9 cellular contexts compared by ENCODE assay signal in genomic region chr22:37427128-37427710, GRCh38. TPM values are rescaled to one million over a fixed set of nuclear protein-coding genes. Genes with fewer than 3 reads are reported as not detected.
DNase-seq lines count a peak whose midpoint lies in the region; ATAC-seq and TF ChIP-seq lines count a peak whose summit lies in the region.
"Had no signal": no experiment of that assay in that cellular context is flagged by ENCODE, and none has a peak within 500 bp of the region (broad histone marks: within the 10 kb centered on the region; RNA-seq: fewer than 3 reads in every experiment).

A gene with protein sequence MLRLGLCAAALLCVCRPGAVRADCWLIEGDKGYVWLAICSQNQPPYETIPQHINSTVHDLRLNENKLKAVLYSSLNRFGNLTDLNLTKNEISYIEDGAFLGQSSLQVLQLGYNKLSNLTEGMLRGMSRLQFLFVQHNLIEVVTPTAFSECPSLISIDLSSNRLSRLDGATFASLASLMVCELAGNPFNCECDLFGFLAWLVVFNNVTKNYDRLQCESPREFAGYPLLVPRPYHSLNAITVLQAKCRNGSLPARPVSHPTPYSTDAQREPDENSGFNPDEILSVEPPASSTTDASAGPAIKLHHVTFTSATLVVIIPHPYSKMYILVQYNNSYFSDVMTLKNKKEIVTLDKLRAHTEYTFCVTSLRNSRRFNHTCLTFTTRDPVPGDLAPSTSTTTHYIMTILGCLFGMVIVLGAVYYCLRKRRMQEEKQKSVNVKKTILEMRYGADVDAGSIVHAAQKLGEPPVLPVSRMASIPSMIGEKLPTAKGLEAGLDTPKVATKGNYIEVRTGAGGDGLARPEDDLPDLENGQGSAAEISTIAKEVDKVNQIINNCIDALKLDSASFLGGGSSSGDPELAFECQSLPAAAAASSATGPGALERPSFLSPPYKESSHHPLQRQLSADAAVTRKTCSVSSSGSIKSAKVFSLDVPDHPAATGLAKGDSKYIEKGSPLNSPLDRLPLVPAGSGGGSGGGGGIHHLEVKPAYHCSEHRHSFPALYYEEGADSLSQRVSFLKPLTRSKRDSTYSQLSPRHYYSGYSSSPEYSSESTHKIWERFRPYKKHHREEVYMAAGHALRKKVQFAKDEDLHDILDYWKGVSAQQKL (minus strand): TSS chr22:37427479. CDS start chr22:37375534, 51,945 bp downstream.

- intact Hi-C loops in Caco-2 (cut with micrococcal nuclease; ENCODE audit: unreplicated experiment) (no loop called here), psoas muscle (cut with DNase I) (loop anchor here in 1 of 2 donors (10.0 kb wide), 1 partner anchor 112 kb away; no protein-coding TSS in a partner anchor)

- WGBS in psoas muscle, 3 donors: 0 to 2% (median 1%) methylated on average over 29 to 72 of the region's 72 CpGs

- H3K4me3 ChIP-seq in Caco-2 (ENCODE audit: low read depth, low read length): peak within 1 kb of the TSS; percentile 61
- H3K4me3 ChIP-seq in RWPE2 (ENCODE audit: severe bottlenecking): peak within 1 kb of the TSS; percentile 46
- peak within 1 kb of the TSS; percentile 64 for H3K4me3 ChIP-seq in fibroblast of the aortic adventitia (ENCODE audit: low read depth, low read length)
- H3K4me3 ChIP-seq in psoas muscle: peak within 1 kb of the TSS; percentile 51

- H3K27me3 Mint-ChIP-seq in Caco-2 (ENCODE audit: insufficient read depth, unreplicated experiment): no peaks in the 10 kb centered on the region

- no peaks in the 10 kb centered on the region for H3K9me3 ChIP-seq in Caco-2
- H3K9me3 ChIP-seq in RWPE2 (ENCODE audit: severe bottlenecking): no peaks in the 10 kb centered on the region
- no peaks in the 10 kb centered on the region for H3K9me3 ChIP-seq in psoas muscle

- H3K27ac Mint-ChIP-seq in Caco-2 (ENCODE audit: unreplicated experiment): no peak within 1 kb of the TSS

- peaks cover 9% of the 10 kb centered on the region for H3K36me3 Mint-ChIP-seq in Caco-2 (ENCODE audit: insufficient read depth, unreplicated experiment)

- CTCF ChIA-PET in Caco-2 (lab: Charles Lee): no interaction called here

- POLR2A ChIA-PET in Caco-2 (lab: Charles Lee): no interaction called here

- H3K4me3 Mint-ChIP-seq in Caco-2 (ENCODE audit: unreplicated experiment): peak within 1 kb of the TSS; percentile 82

- BruUV-seq in Caco-2 (replicated peaks; lab: Mats Ljungman, UMichigan): no TSS peak

- peaks cover 16% of the 10 kb centered on the region for H3K4me1 ChIP-seq in Caco-2
- H3K4me1 ChIP-seq in RWPE2 (ENCODE audit: insufficient read depth, poor library complexity, severe bottlenecking): peaks cover 13% of the 10 kb centered on the region
- no peaks in the 10 kb centered on the region for H3K4me1 ChIP-seq in psoas muscle

- TF ChIP-seq CTCF in Caco-2 (IDR thresholded peaks at IDR 0.05; ENCODE audit: insufficient read depth in 1 of 2, low read depth in 1 of 2, low read length in 1 of 2, severe bottlenecking in 1 of 2, unreplicated experiment in 1 of 2): no peak
- TF ChIP-seq CTCF in RWPE2 (IDR thresholded peaks at IDR 0.05; ENCODE audit: poor library complexity, severe bottlenecking): no peak
- TF ChIP-seq CTCF in fibroblast of the aortic adventitia (IDR thresholded peaks at IDR 0.05; ENCODE audit: insufficient read depth, low read length): no peak
- no peak for TF ChIP-seq CTCF in psoas muscle (IDR thresholded peaks at IDR 0.05)
- no peak for TF ChIP-seq CTCF in omental fat pad (IDR thresholded peaks at IDR 0.05)

- H3K36me3 ChIP-seq in Caco-2 (ENCODE audit: control insufficient read depth, insufficient read depth, low read length): no peaks in the 10 kb centered on the region
- H3K36me3 ChIP-seq in RWPE2 (ENCODE audit: low read depth): no peaks in the 10 kb centered on the region
- H3K36me3 ChIP-seq in psoas muscle (ENCODE audit: insufficient read depth in 1 of 2, low read depth in 1 of 2): no peaks in the 10 kb centered on the region

- ATAC-seq in RWPE2 (ENCODE audit: low read depth) (no peak; the same call in 2 of the 3 replicates), psoas muscle (no peak), omental fat pad (ENCODE audit: low FRiP score) (no peak), GM21717 (IDR thresholded peaks at IDR 0.05; ENCODE audit: unreplicated experiment) (no peak), GM21515 (IDR thresholded peaks at IDR 0.05; ENCODE audit: unreplicated experiment) (no peak)

- H3K27ac ChIP-seq in RWPE2 (ENCODE audit: poor library complexity, severe bottlenecking) (peak within 1 kb of the TSS; percentile 12), psoas muscle (no peak within 1 kb of the TSS)

- DNase-seq in Caco-2 (peak in 1 of 2 experiments; percentile 35), RWPE2 (ENCODE audit: low spot score) (no peak), fibroblast of the aortic adventitia (ENCODE audit: low read depth) (no peak), psoas muscle (no peak), omental fat pad (ENCODE audit: low spot score) (no peak), inferior parietal cortex (ENCODE audit: extremely low spot score) (no peak)

- no peaks in the 10 kb centered on the region for H3K9me3 Mint-ChIP-seq in Caco-2 (ENCODE audit: unreplicated experiment)

- no peaks in the 10 kb centered on the region for H3K27me3 ChIP-seq in Caco-2 (replicated peaks; ENCODE audit: control insufficient read depth, insufficient read depth, low read length)
- H3K27me3 ChIP-seq in RWPE2 (ENCODE audit: insufficient read depth, poor library complexity, severe bottlenecking): no peaks in the 10 kb centered on the region
- H3K27me3 ChIP-seq in psoas muscle (ENCODE audit: insufficient read depth in 3 of 3, low read length in 2 of 3): peaks cover 0 to 93% (median 35%) of the 10 kb centered on the region in 3 donors

- peaks cover 25% of the 10 kb centered on the region for H3K4me1 Mint-ChIP-seq in Caco-2 (ENCODE audit: low read depth, unreplicated experiment)

RNA-seq across cellular contexts. Expression of the gene that starts here (rescaled TPM):
- 4.0 and 4.6 TPM in 2 replicates for total RNA-seq in Caco-2 (2022)
- total RNA-seq in fibroblast of the aortic adventitia (ENCODE audit: low replicate concordance): 0.18 and 0.33 TPM in 2 replicates
- not detected for total RNA-seq in psoas muscle
- polyA plus RNA-seq in psoas muscle: under 1 TPM; 0.01 to 0.05 (median 0.01) TPM
- total RNA-seq in omental fat pad: under 1 TPM in 1 of 4 donors, not detected in 3; 0.32 TPM
- total RNA-seq: mesenteric fat pad had no signal
